In genomic region chr10:31887850-31888249, GRCh38 we compare ENCODE assay signal across 2 cellular contexts.
TF ChIP-seq lines count a peak whose summit lies in the region.

No MANE protein-coding gene starts in this region.

TF ChIP-seq in H1, 55 proteins besides CTCF, POLR2A, EP300 and RAD21 (continues in another document):
- TF ChIP-seq GTF2F1 (IDR thresholded peaks at IDR 0.05; ENCODE audit: borderline replicate concordance, low read depth, low read length) (no peak), TEAD4 (IDR thresholded peaks at IDR 0.05; ENCODE audit: low read depth, low read length) (no peak), CHD1 (IDR thresholded peaks at IDR 0.05; ENCODE audit: low read depth, low read length) (no peak), FOSL1 (IDR thresholded peaks at IDR 0.05; ENCODE audit: insufficient read depth, low read depth, low read length) (no peak), CEBPB (IDR thresholded peaks at IDR 0.05; ENCODE audit: low read depth, low read length) (no peak), EGR1 (IDR thresholded peaks at IDR 0.05; ENCODE audit: borderline replicate concordance, low read depth, low read length) (no peak), CHD7 (IDR thresholded peaks at IDR 0.05; ENCODE audit: insufficient replicate concordance, low read length) (no peak), SRF (IDR thresholded peaks at IDR 0.05; ENCODE audit: low read depth, low read length) (no peak), ATF2 (IDR thresholded peaks at IDR 0.05; ENCODE audit: low read length) (no peak), RFX5 (IDR thresholded peaks at IDR 0.05; ENCODE audit: borderline replicate concordance, low read depth, low read length) (no peak), MAX (IDR thresholded peaks at IDR 0.05) (no peak), BACH1 (IDR thresholded peaks at IDR 0.05; ENCODE audit: low read length) (no peak), NRF1 (IDR thresholded peaks at IDR 0.05; ENCODE audit: low read depth, low read length) (no peak), NANOG (IDR thresholded peaks at IDR 0.05; ENCODE audit: insufficient read depth, low read depth, low read length, poor library complexity, severe bottlenecking) (no peak), BCL11A (IDR thresholded peaks at IDR 0.05; ENCODE audit: low read depth in 2 of 2, low read length in 2 of 2) (no peak), SIX5 (IDR thresholded peaks at IDR 0.05; ENCODE audit: low read depth, low read length) (no peak)

TF ChIP-seq in GM23338, 12 proteins besides CTCF, POLR2A, EP300 and RAD21:
- no peak for TF ChIP-seq ZNF462 (CRISPR knock-in tag; IDR thresholded peaks at IDR 0.05)
- TF ChIP-seq ZNF331 (CRISPR knock-in tag; IDR thresholded peaks at IDR 0.05; ENCODE audit: low read depth) = no peak
- no peak for TF ChIP-seq JUNB (IDR thresholded peaks at IDR 0.05; ENCODE audit: unreplicated experiment)
- no peak for TF ChIP-seq ETS1 (IDR thresholded peaks at IDR 0.05)
- no peak for TF ChIP-seq ZNF114 (CRISPR knock-in tag; IDR thresholded peaks at IDR 0.05)
- no peak for TF ChIP-seq REST (IDR thresholded peaks at IDR 0.05; ENCODE audit: unreplicated experiment)
- no peak for TF ChIP-seq POLR2AphosphoS5 (IDR thresholded peaks at IDR 0.05; ENCODE audit: low read depth)
- no peak for TF ChIP-seq STAT1 (IDR thresholded peaks at IDR 0.05; ENCODE audit: unreplicated experiment)
- TF ChIP-seq NANOG (IDR thresholded peaks at IDR 0.05; ENCODE audit: borderline replicate concordance) = no peak
- TF ChIP-seq EZH2phosphoT487 (IDR thresholded peaks at IDR 0.05; ENCODE audit: unreplicated experiment) = no peak
- no peak for TF ChIP-seq EZH2 (IDR thresholded peaks at IDR 0.05; ENCODE audit: low read depth, unreplicated experiment)
- no peak for TF ChIP-seq CREB1 (CRISPR knock-in tag; IDR thresholded peaks at IDR 0.05; ENCODE audit: low read depth)
